In genomic region chr15:99052205-99052604, GRCh38 we compare ENCODE assay signal across 1 cellular context.
A peak's percentile ranks its signal among the peaks of the same experiment; 100 is the strongest.
TF ChIP-seq lines count a peak whose summit lies in the region.

No MANE protein-coding gene starts in this region.

TF ChIP-seq in K562, 482 proteins besides CTCF, POLR2A, EP300 and RAD21 (continued from another document):
- no peak for TF ChIP-seq IRF9 (tag; IDR thresholded peaks at IDR 0.05)
- TF ChIP-seq CSDE1 (IDR thresholded peaks at IDR 0.05): no peak
- TF ChIP-seq BHLHE40 (IDR thresholded peaks at IDR 0.05; ENCODE audit: low read length): 0 out of 2 replicates have a peak, but pooled peaks have one; percentile 11
- TF ChIP-seq ZNF224 (CRISPR knock-in tag; IDR thresholded peaks at IDR 0.05): no peak
- no peak for TF ChIP-seq E4F1 (CRISPR knock-in tag; IDR thresholded peaks at IDR 0.05; ENCODE audit: borderline replicate concordance)
- no peak for TF ChIP-seq GABPB2 (CRISPR knock-in tag; conservative IDR thresholded peaks at IDR 0.05)
- no peak for TF ChIP-seq CBX8 (IDR thresholded peaks at IDR 0.05; ENCODE audit: borderline replicate concordance, extremely low read depth, low read depth, low read length, poor library complexity, severe bottlenecking)
- TF ChIP-seq, protein P1, sequence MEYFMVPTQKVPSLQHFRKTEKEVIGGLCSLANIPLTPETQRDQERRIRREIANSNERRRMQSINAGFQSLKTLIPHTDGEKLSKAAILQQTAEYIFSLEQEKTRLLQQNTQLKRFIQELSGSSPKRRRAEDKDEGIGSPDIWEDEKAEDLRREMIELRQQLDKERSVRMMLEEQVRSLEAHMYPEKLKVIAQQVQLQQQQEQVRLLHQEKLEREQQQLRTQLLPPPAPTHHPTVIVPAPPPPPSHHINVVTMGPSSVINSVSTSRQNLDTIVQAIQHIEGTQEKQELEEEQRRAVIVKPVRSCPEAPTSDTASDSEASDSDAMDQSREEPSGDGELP (CRISPR knock-in tag; IDR thresholded peaks at IDR 0.05; ENCODE audit: borderline replicate concordance): no peak
- no peak for TF ChIP-seq ZNF79 (CRISPR knock-in tag; IDR thresholded peaks at IDR 0.05; ENCODE audit: low read depth)
- no peak for TF ChIP-seq ZNF274 (IDR thresholded peaks at IDR 0.05; ENCODE audit: borderline replicate concordance, low read depth, low read length)
- no peak for TF ChIP-seq MXD1 (CRISPR knock-in tag; IDR thresholded peaks at IDR 0.05; ENCODE audit: borderline replicate concordance, poor library complexity, severe bottlenecking)
- no peak for TF ChIP-seq BRF2 (IDR thresholded peaks at IDR 0.05; ENCODE audit: borderline replicate concordance, insufficient read depth, insufficient read length)
- TF ChIP-seq SREBF1 (IDR thresholded peaks at IDR 0.05; ENCODE audit: borderline replicate concordance, low read depth, low read length): no peak
- no peak for TF ChIP-seq COPS2 (conservative IDR thresholded peaks at IDR 0.05)
- no peak for TF ChIP-seq SUPT5H (IDR thresholded peaks at IDR 0.05)
- TF ChIP-seq RBM22 (IDR thresholded peaks at IDR 0.05; ENCODE audit: low read depth, low read length, poor library complexity, severe bottlenecking): no peak
- 0 out of 2 replicates have a peak, but pooled peaks have one; percentile 31 for TF ChIP-seq GABPA (tag; conservative IDR thresholded peaks at IDR 0.05; ENCODE audit: low read depth)
- TF ChIP-seq, protein P2, sequence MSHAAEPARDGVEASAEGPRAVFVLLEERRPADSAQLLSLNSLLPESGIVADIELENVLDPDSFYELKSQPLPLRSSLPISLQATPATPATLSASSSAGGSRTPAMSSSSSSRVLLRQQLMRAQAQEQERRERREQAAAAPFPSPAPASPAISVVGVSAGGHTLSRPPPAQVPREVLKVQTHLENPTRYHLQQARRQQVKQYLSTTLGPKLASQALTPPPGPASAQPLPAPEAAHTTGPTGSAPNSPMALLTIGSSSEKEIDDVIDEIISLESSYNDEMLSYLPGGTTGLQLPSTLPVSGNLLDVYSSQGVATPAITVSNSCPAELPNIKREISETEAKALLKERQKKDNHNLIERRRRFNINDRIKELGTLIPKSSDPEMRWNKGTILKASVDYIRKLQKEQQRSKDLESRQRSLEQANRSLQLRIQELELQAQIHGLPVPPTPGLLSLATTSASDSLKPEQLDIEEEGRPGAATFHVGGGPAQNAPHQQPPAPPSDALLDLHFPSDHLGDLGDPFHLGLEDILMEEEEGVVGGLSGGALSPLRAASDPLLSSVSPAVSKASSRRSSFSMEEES (CRISPR knock-in tag; IDR thresholded peaks at IDR 0.05): peak; percentile 95
- no peak for TF ChIP-seq DIDO1 (tag; IDR thresholded peaks at IDR 0.05; ENCODE audit: low read depth)
- TF ChIP-seq SMARCB1 (IDR thresholded peaks at IDR 0.05; ENCODE audit: insufficient read length, low read depth): no peak
- no peak for TF ChIP-seq DACH1 (IDR thresholded peaks at IDR 0.05; ENCODE audit: partially characterized antibody)
- TF ChIP-seq, protein P3, sequence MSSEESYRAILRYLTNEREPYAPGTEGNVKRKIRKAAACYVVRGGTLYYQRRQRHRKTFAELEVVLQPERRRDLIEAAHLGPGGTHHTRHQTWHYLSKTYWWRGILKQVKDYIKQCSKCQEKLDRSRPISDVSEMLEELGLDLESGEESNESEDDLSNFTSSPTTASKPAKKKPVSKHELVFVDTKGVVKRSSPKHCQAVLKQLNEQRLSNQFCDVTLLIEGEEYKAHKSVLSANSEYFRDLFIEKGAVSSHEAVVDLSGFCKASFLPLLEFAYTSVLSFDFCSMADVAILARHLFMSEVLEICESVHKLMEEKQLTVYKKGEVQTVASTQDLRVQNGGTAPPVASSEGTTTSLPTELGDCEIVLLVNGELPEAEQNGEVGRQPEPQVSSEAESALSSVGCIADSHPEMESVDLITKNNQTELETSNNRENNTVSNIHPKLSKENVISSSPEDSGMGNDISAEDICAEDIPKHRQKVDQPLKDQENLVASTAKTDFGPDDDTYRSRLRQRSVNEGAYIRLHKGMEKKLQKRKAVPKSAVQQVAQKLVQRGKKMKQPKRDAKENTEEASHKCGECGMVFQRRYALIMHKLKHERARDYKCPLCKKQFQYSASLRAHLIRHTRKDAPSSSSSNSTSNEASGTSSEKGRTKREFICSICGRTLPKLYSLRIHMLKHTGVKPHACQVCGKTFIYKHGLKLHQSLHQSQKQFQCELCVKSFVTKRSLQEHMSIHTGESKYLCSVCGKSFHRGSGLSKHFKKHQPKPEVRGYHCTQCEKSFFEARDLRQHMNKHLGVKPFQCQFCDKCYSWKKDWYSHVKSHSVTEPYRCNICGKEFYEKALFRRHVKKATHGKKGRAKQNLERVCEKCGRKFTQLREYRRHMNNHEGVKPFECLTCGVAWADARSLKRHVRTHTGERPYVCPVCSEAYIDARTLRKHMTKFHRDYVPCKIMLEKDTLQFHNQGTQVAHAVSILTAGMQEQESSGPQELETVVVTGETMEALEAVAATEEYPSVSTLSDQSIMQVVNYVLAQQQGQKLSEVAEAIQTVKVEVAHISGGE (CRISPR knock-in tag; IDR thresholded peaks at IDR 0.05): no peak
- peak; percentile 39 for TF ChIP-seq MEIS2 (IDR thresholded peaks at IDR 0.05; ENCODE audit: partially characterized antibody)
- TF ChIP-seq RAD51 (IDR thresholded peaks at IDR 0.05; ENCODE audit: borderline replicate concordance, low read depth): peak; percentile 63
- TF ChIP-seq, protein P4, sequence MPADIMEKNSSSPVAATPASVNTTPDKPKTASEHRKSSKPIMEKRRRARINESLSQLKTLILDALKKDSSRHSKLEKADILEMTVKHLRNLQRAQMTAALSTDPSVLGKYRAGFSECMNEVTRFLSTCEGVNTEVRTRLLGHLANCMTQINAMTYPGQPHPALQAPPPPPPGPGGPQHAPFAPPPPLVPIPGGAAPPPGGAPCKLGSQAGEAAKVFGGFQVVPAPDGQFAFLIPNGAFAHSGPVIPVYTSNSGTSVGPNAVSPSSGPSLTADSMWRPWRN (IDR thresholded peaks at IDR 0.05; ENCODE audit: low read depth): no peak
- TF ChIP-seq ETV1 (tag; conservative IDR thresholded peaks at IDR 0.05; ENCODE audit: low read depth): peak; percentile 43; the same call in 1 of the 2 replicates
- no peak for TF ChIP-seq STAG1 (CRISPR knock-in tag; IDR thresholded peaks at IDR 0.05; ENCODE audit: borderline replicate concordance)
- no peak for TF ChIP-seq BCOR (IDR thresholded peaks at IDR 0.05)
- TF ChIP-seq, protein P5, sequence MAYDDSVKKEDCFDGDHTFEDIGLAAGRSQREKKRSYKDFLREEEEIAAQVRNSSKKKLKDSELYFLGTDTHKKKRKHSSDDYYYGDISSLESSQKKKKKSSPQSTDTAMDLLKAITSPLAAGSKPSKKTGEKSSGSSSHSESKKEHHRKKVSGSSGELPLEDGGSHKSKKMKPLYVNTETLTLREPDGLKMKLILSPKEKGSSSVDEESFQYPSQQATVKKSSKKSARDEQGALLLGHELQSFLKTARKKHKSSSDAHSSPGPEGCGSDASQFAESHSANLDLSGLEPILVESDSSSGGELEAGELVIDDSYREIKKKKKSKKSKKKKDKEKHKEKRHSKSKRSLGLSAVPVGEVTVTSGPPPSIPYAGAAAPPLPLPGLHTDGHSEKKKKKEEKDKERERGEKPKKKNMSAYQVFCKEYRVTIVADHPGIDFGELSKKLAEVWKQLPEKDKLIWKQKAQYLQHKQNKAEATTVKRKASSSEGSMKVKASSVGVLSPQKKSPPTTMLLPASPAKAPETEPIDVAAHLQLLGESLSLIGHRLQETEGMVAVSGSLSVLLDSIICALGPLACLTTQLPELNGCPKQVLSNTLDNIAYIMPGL (CRISPR knock-in tag; IDR thresholded peaks at IDR 0.05): no peak
- TF ChIP-seq ZNF431 (CRISPR knock-in tag; IDR thresholded peaks at IDR 0.05): no peak
- TF ChIP-seq PHB (CRISPR knock-in tag; IDR thresholded peaks at IDR 0.05): no peak
